ENCODE assay signal across 28 cellular contexts in genomic region chr7:3607847-3608246, GRCh38.
"Had no signal": no experiment of that assay in that cellular context is flagged by ENCODE, and none has a peak within 500 bp of the region (broad histone marks: within the 10 kb centered on the region; RNA-seq: fewer than 3 reads in every experiment).

No MANE protein-coding gene starts in this region.

- H3K27ac ChIP-seq: RWPE1 had no signal

- FAIRE-seq: RCC 7860 had no signal

- DNase-seq: activated CD4-positive, alpha-beta T cell treated with anti-CD3 and anti-CD28 coated beads, Interleukin-2, amount 10 ng/mL, durations not matched to agents 24 days and 14 days; activated CD4-positive, alpha-beta T cell treated with anti-CD3 and anti-CD28 coated beads, Interleukin-2, amount 50 U/mL, for 4 hours; activated CD8-positive, alpha-beta T cell treated with anti-CD3 and anti-CD28 coated beads for 36 hours; activated effector memory CD4-positive, alpha-beta T cell treated with anti-CD3 and anti-CD28 coated beads, Interleukin-2, amount 50 U/mL, for 16 hours; activated naive CD4-positive, alpha-beta T cell; activated naive CD4-positive, alpha-beta T cell treated with anti-CD3 and anti-CD28 coated beads, Interleukin-2, amount 50 U/mL, for 16 hours; activated naive CD8-positive, alpha-beta T cell treated with anti-CD3 and anti-CD28 coated beads for 36 hours; activated T-cell treated with anti-CD3 and anti-CD28 coated beads, Interleukin-2, amount 50 U/mL, for 1 hour; activated T-cell treated with anti-CD3 and anti-CD28 coated beads, Interleukin-2, amount 50 U/mL, for 72 hours; amniotic stem cell; aorta; Karpas-422; KBM-7; NCI-H1105; NCI-H1417 treated with DMSO at 0.1 percent for 48 hours; NCI-H187 treated with DMSO at 0.1 percent for 48 hours; NCI-H2081; NCI-H345; NCI-H524 treated with DMSO at 0.1 percent for 48 hours; PC-3; SW 1271; T-helper 1 cell; T-helper 2 cell; T1000 had no signal

- ATAC-seq: activated CD8-positive, alpha-beta T cell treated with anti-CD3 and anti-CD28 coated beads for 36 hours; activated T-cell treated with anti-CD3 and anti-CD28 coated beads, Interleukin-2, amount 50 U/mL, for 72 hours; activated T-helper 17 cell treated with anti-CD3 and anti-CD28 coated beads, Interleukin-2, amount 50 U/mL, for 72 hours; PC-3; Right ventricle myocardium inferior had no signal
